Comparison of ENCODE assay signal across 12 cellular contexts in genomic region chr2:134773372-134774073, GRCh38. TPM values are rescaled to one million over a fixed set of nuclear protein-coding genes. Genes with fewer than 3 reads are reported as not detected.
A peak's percentile ranks its signal among the peaks of the same experiment; 100 is the strongest.
DNase-seq lines count a peak whose midpoint lies in the region; ATAC-seq, FAIRE-seq and TF ChIP-seq lines count a peak whose summit lies in the region.
"Had no signal": no experiment of that assay in that cellular context is flagged by ENCODE, and none has a peak within 500 bp of the region (broad histone marks: within the 10 kb centered on the region; RNA-seq: fewer than 3 reads in every experiment).

No MANE protein-coding gene starts in this region.

- H3K27me3 Mint-ChIP-seq in WTC11 (ENCODE audit: low read depth) (no peaks in the 10 kb centered on the region), nephron progenitor cell (ENCODE audit: low read depth, poor library complexity) (peaks cover 8% of the 10 kb centered on the region)
- H3K27me3 Mint-ChIP-seq: activated CD8-positive, alpha-beta memory T cell treated with anti-CD3 and anti-CD28 coated beads, Interleukin-2, amount 10 ng/mL, durations not matched to agents 7 days and 5 days; activated naive CD8-positive, alpha-beta T cell had no signal

- TF ChIP-seq CTCF in HepG2 (CRISPR knock-in tag; IDR thresholded peaks at IDR 0.05) = no peak
- TF ChIP-seq CTCF in right lobe of liver (IDR thresholded peaks at IDR 0.05) = no peak
- no peak for TF ChIP-seq CTCF in WTC11 (IDR thresholded peaks at IDR 0.05)
- TF ChIP-seq CTCF in keratinocyte (optimal IDR thresholded peaks at IDR 0.05 in 1 of 3, IDR thresholded peaks at IDR 0.05 in 1 of 3, conservative IDR thresholded peaks at IDR 0.05 in 1 of 3; ENCODE audit: extremely low read depth in 1 of 3, insufficient read depth in 2 of 3, low read length in 3 of 3) = no peak
- no peak for TF ChIP-seq CTCF in nephron progenitor cell (IDR thresholded peaks at IDR 0.05)

- TF ChIP-seq EP300 in HepG2 (IDR thresholded peaks at IDR 0.05; ENCODE audit: low read depth in 2 of 2, low read length in 2 of 2) (no peak), HepG2 (CRISPR knock-in tag; IDR thresholded peaks at IDR 0.05; ENCODE audit: borderline replicate concordance) (no peak)

- in situ Hi-C loops in HepG2 (cut with HindIII; ENCODE audit: extremely low pct_ligation_motif_present, low pct_unique_long_range_greater_than_20kb) = no loop called here

- BruUV-seq in HepG2 (replicated peaks; lab: Mats Ljungman, UMichigan) = no TSS peak

- H3K4me3 Mint-ChIP-seq in WTC11 (no peak overlapping the region), nephron progenitor cell (no peak overlapping the region)
- H3K4me3 Mint-ChIP-seq: activated CD8-positive, alpha-beta memory T cell treated with anti-CD3 and anti-CD28 coated beads, Interleukin-2, amount 10 ng/mL, durations not matched to agents 7 days and 5 days; activated naive CD8-positive, alpha-beta T cell had no signal

- H3K36me3 ChIP-seq in HepG2 (replicated peaks in 1 of 2; ENCODE audit: control insufficient read depth in 1 of 2, insufficient read depth in 2 of 2, low read length in 2 of 2) (no peaks in the 10 kb centered on the region), right lobe of liver (no peaks in the 10 kb centered on the region), keratinocyte (ENCODE audit: control insufficient read depth in 2 of 2, extremely low read depth in 1 of 2, insufficient read depth in 2 of 2, low read length in 2 of 2) (no peaks in the 10 kb centered on the region)
- H3K36me3 ChIP-seq: gastroesophageal sphincter had no signal

- FAIRE-seq in HepG2 (lab: Jason Lieb, UNC) = no peak
- no peak for FAIRE-seq in keratinocyte (lab: Jason Lieb, UNC)

- no peak overlapping the region for H3K27ac Mint-ChIP-seq in WTC11
- no peak overlapping the region for H3K27ac Mint-ChIP-seq in nephron progenitor cell
- H3K27ac Mint-ChIP-seq: activated CD8-positive, alpha-beta memory T cell treated with anti-CD3 and anti-CD28 coated beads, Interleukin-2, amount 10 ng/mL, durations not matched to agents 7 days and 5 days; activated naive CD8-positive, alpha-beta T cell had no signal

- H3K79me2 ChIP-seq in HepG2 (ENCODE audit: insufficient read depth, low read length) (no peaks in the 10 kb centered on the region), keratinocyte (ENCODE audit: control insufficient read depth, insufficient read depth, low read length) (no peaks in the 10 kb centered on the region)

- 50% methylated on average over 9 of the region's 9 CpGs for WGBS in HepG2 (ENCODE audit: low lambda C conversion rate)
- WGBS in right lobe of liver (ENCODE audit: insufficient coverage, low coverage, low lambda C conversion rate, missing lambda C conversion rate) = 44% methylated on average over 2 of the region's 9 CpGs

- H3K9ac ChIP-seq in HepG2 (ENCODE audit: insufficient read depth, low read depth, low read length) (no peak overlapping the region), keratinocyte (ENCODE audit: control insufficient read depth, extremely low read depth, insufficient read depth, low read length) (peak overlapping the region; percentile 11)

- TF ChIP-seq POLR2A in HepG2 (IDR thresholded peaks at IDR 0.05; ENCODE audit: insufficient read depth in 1 of 2, low read depth in 2 of 2, low read length in 2 of 2) (no peak), right lobe of liver (IDR thresholded peaks at IDR 0.05) (no peak)

- DNase-seq in HepG2 (ENCODE audit: low spot score) = no peak
- no peak for DNase-seq in right lobe of liver
- DNase-seq in WTC11 (ENCODE audit: low spot score) = peak; percentile 31
- no peak for DNase-seq in keratinocyte (ENCODE audit: low read depth, low spot score)
- no peak for DNase-seq in nephron progenitor cell
- DNase-seq: activated CD8-positive, alpha-beta memory T cell treated with anti-CD3 and anti-CD28 coated beads, Interleukin-2, amount 10 ng/mL, durations not matched to agents 7 days and 5 days; NCI-H1436 had no signal

- POLR2A ChIA-PET in HepG2 (lab: Yijun Ruan, JAX) (no interaction called here), WTC11 (lab: Charles Lee) (no interaction called here)

- dilution Hi-C loops in keratinocyte (cut with MboI; ENCODE audit: extremely low pct_ligation_motif_present, low sequenced_read_pairs) = no loop called here

- CTCF ChIA-PET in HepG2 (lab: Yijun Ruan, JAX; ENCODE audit: low intra/inter-chr PET ratio, low total read pairs) = no interaction called here
- CTCF ChIA-PET in WTC11 (lab: Charles Lee) = no interaction called here

- H3K4me3 ChIP-seq in HepG2 (replicated peaks in 1 of 3; ENCODE audit: insufficient read depth in 1 of 3, low read depth in 2 of 3, low read length in 3 of 3) (no peak overlapping the region), right lobe of liver (no peak overlapping the region), keratinocyte (ENCODE audit: control insufficient read depth in 2 of 3, extremely low read depth in 1 of 3, insufficient read depth in 2 of 3, low read depth in 1 of 3, low read length in 3 of 3) (peak overlapping the region in 1 of 3 experiments; percentile 5)
- H3K4me3 ChIP-seq: gastroesophageal sphincter had no signal

- H3K27ac ChIP-seq in HepG2 (ENCODE audit: extremely low read length, insufficient read depth, low read length) (no peak overlapping the region), right lobe of liver (no peak overlapping the region), keratinocyte (ENCODE audit: control insufficient read depth, insufficient read depth, low read length) (peak overlapping the region; percentile 72)
- H3K27ac ChIP-seq: gastroesophageal sphincter had no signal

- no peaks in the 10 kb centered on the region for H3K9me3 Mint-ChIP-seq in WTC11
- H3K9me3 Mint-ChIP-seq in nephron progenitor cell = no peaks in the 10 kb centered on the region

- no peaks in the 10 kb centered on the region for H3K36me3 Mint-ChIP-seq in WTC11
- H3K36me3 Mint-ChIP-seq in nephron progenitor cell (ENCODE audit: low read depth) = no peaks in the 10 kb centered on the region
- H3K36me3 Mint-ChIP-seq: activated CD8-positive, alpha-beta memory T cell treated with anti-CD3 and anti-CD28 coated beads, Interleukin-2, amount 10 ng/mL, durations not matched to agents 7 days and 5 days; activated naive CD8-positive, alpha-beta T cell had no signal

- ATAC-seq in HepG2 (no peak), right lobe of liver (no peak), WTC11 (peak; percentile 67), HG03175 (IDR thresholded peaks at IDR 0.05; ENCODE audit: unreplicated experiment) (no peak), HG02938 (IDR thresholded peaks at IDR 0.05; ENCODE audit: unreplicated experiment) (no peak), GM19455 (IDR thresholded peaks at IDR 0.05; ENCODE audit: unreplicated experiment) (no peak)
- ATAC-seq: activated CD8-positive, alpha-beta memory T cell treated with anti-CD3 and anti-CD28 coated beads, Interleukin-2, amount 10 ng/mL, durations not matched to agents 7 days and 5 days; gastroesophageal sphincter had no signal

- no peak for TF ChIP-seq RAD21 in HepG2 (CRISPR knock-in tag; IDR thresholded peaks at IDR 0.05)

- no peaks in the 10 kb centered on the region for H3K9me1 ChIP-seq in keratinocyte (ENCODE audit: control insufficient read depth, extremely low read depth, insufficient read depth, low read length)

- no peaks in the 10 kb centered on the region for H4K20me1 ChIP-seq in HepG2 (ENCODE audit: insufficient read depth, low read length)
- H4K20me1 ChIP-seq in keratinocyte (ENCODE audit: control insufficient read depth, extremely low read depth, insufficient read depth, low read length) = no peaks in the 10 kb centered on the region

- H3K9me3 ChIP-seq in HepG2 (ENCODE audit: low read length) (no peaks in the 10 kb centered on the region), right lobe of liver (no peaks in the 10 kb centered on the region), keratinocyte (ENCODE audit: control insufficient read depth, low read depth, low read length) (no peaks in the 10 kb centered on the region)
- H3K9me3 ChIP-seq: gastroesophageal sphincter had no signal

- H3K4me1 Mint-ChIP-seq in WTC11 (peaks cover 27% of the 10 kb centered on the region), nephron progenitor cell (peaks cover 14% of the 10 kb centered on the region)
- H3K4me1 Mint-ChIP-seq: activated CD8-positive, alpha-beta memory T cell treated with anti-CD3 and anti-CD28 coated beads, Interleukin-2, amount 10 ng/mL, durations not matched to agents 7 days and 5 days had no signal

- H3K27me3 ChIP-seq in HepG2 (ENCODE audit: control insufficient read depth in 1 of 2, insufficient read depth in 2 of 2, low read length in 2 of 2) (no peaks in the 10 kb centered on the region; a peak in 2 of 5 replicates), right lobe of liver (no peaks in the 10 kb centered on the region), keratinocyte (ENCODE audit: control insufficient read depth, extremely low read depth, insufficient read depth, low read length) (no peaks in the 10 kb centered on the region)
- H3K27me3 ChIP-seq: gastroesophageal sphincter had no signal

- H3K4me1 ChIP-seq in HepG2 (ENCODE audit: insufficient read depth, low read length) = no peaks in the 10 kb centered on the region
- no peaks in the 10 kb centered on the region for H3K4me1 ChIP-seq in right lobe of liver
- H3K4me1 ChIP-seq in keratinocyte (ENCODE audit: control insufficient read depth, extremely low read depth, insufficient read depth, low read length) = peaks cover 34% of the 10 kb centered on the region
- H3K4me1 ChIP-seq: gastroesophageal sphincter had no signal

- intact Hi-C loops in HepG2 (cut with micrococcal nuclease; ENCODE audit: unreplicated experiment) = loop anchor here (10.0 kb wide), 1 partner anchor 889 kb away; no protein-coding TSS in a partner anchor
- intact Hi-C loops in right lobe of liver (cut with DNase I) = no loop called here

- H2AFZ ChIP-seq in HepG2 (ENCODE audit: low read length) (no peak overlapping the region), keratinocyte (ENCODE audit: control insufficient read depth, low read length) (peak overlapping the region; percentile 47)

- no peak overlapping the region; the same call in 1 of the 2 replicates for H3K4me2 ChIP-seq in HepG2 (ENCODE audit: low read depth, low read length)
- H3K4me2 ChIP-seq in keratinocyte (ENCODE audit: control insufficient read depth, extremely low read depth, insufficient read depth, low read depth, low read length) = peak overlapping the region; percentile 28

RNA-seq across cellular contexts. Expression of gene TMEM163, which starts 54.7 kb away (rescaled TPM):
- not detected in 2 replicates for total RNA-seq in HepG2 (2016; rRNA removed; fragmentation: Illumina TruSeq; extraction: Trizol)
- not detected in 2 replicates for total RNA-seq in HepG2 (2016; cell fraction: cytosol; rRNA removed; fragmentation: Illumina TruSeq; extraction: Trizol; ENCODE audit: low read depth)
- total RNA-seq in HepG2 (2016; cell fraction: insoluble cytoplasmic fraction; rRNA removed; fragmentation: Illumina TruSeq; extraction: Trizol) = not detected in 2 replicates
- total RNA-seq in HepG2 (2016; cell fraction: membrane; rRNA removed; fragmentation: Illumina TruSeq; extraction: Trizol) = not detected in 2 replicates
- total RNA-seq in HepG2 (2016; cell fraction: nucleus; rRNA removed; fragmentation: Illumina TruSeq; extraction: Trizol) = not detected in 2 replicates
- polyA plus RNA-seq in HepG2 (2011; rRNA removed) = 0.05 TPM in 1 of 2 replicates, not detected in the other
- polyA plus RNA-seq in HepG2 (2011; cell fraction: cytosol; rRNA removed) = not detected in 2 replicates
- not detected in 2 replicates for polyA plus RNA-seq in HepG2 (2011; cell fraction: nucleus; rRNA removed)
- polyA plus RNA-seq in HepG2 (2012) = 0.09 TPM in 1 of 2 replicates, not detected in the other
- not detected in 2 replicates for polyA plus RNA-seq in HepG2 (2016; cell fraction: cytosol; fragmentation: Illumina TruSeq; extraction: Trizol; ENCODE audit: low read depth)
- not detected in 2 replicates for polyA plus RNA-seq in HepG2 (2016; cell fraction: insoluble cytoplasmic fraction; fragmentation: Illumina TruSeq; extraction: Trizol; ENCODE audit: low read depth)
- not detected in 2 replicates for polyA plus RNA-seq in HepG2 (2016; cell fraction: membrane; fragmentation: Illumina TruSeq; extraction: Trizol; ENCODE audit: low read depth)
- polyA plus RNA-seq in HepG2 (2016; cell fraction: nucleus; fragmentation: Illumina TruSeq; extraction: Trizol; ENCODE audit: insufficient read depth, low read depth) = not detected in 2 replicates
- not detected in 2 replicates for polyA minus RNA-seq in HepG2 (2011; rRNA and poly(A)+ RNA removed; ENCODE audit: low replicate concordance)
- polyA minus RNA-seq in HepG2 (2011; cell fraction: cytosol; rRNA and poly(A)+ RNA removed) = not detected in 2 replicates
- polyA minus RNA-seq in HepG2 (2011; cell fraction: nucleus; rRNA and poly(A)+ RNA removed) = not detected in 2 replicates
- under 1 TPM in 3 of 6 experiments, not detected in 3; 0.06 to 0.20 (median 0.07) TPM for total RNA-seq in right lobe of liver
- total RNA-seq in WTC11 (2021) = 0.94 to 1.6 TPM (median 1.2 TPM) in 3 replicates
- not detected in 3 replicates for polyA plus RNA-seq in keratinocyte
- polyA plus RNA-seq in keratinocyte (2011; ENCODE audit: low read depth) = not detected
- not detected in 2 replicates for polyA plus RNA-seq in keratinocyte (2011; cell fraction: cytosol; rRNA removed)
- polyA plus RNA-seq in keratinocyte (2011; cell fraction: nucleus; rRNA removed) = not detected in 2 replicates
- not detected in 2 replicates for polyA plus RNA-seq in keratinocyte (2012; ENCODE audit: low replicate concordance)
- polyA minus RNA-seq in keratinocyte = not detected in 3 replicates
- not detected for polyA minus RNA-seq in keratinocyte (2011; cell fraction: cytosol; rRNA and poly(A)+ RNA removed)
- polyA minus RNA-seq in keratinocyte (2011; cell fraction: nucleus; rRNA and poly(A)+ RNA removed) = not detected in 2 replicates

Comparison
In these comparisons a context has a peak if more than half of its experiments do, and no peak if none do; other contexts are left out.
1. Of the 50 proteins assayed by ChIP-seq in both HepG2 and WTC11: peak only in HepG2: none; only in WTC11: USF2; in both: none; in neither: 49.